Comparison of ENCODE assay signal across 18 cellular contexts in genomic region chr19:6849876-6850275, GRCh38. TPM values are rescaled to one million over a fixed set of nuclear protein-coding genes. Genes with fewer than 3 reads are reported as not detected.
"Had no signal": no experiment of that assay in that cellular context is flagged by ENCODE, and none has a peak within 500 bp of the region (broad histone marks: within the 10 kb centered on the region; RNA-seq: fewer than 3 reads in every experiment).

No MANE protein-coding gene starts in this region.

- H3K4me1 ChIP-seq: body of pancreas, neural progenitor cell, stomach, thyroid gland had no signal

- DNase-seq: activated CD4-positive, alpha-beta T cell treated with anti-CD3 and anti-CD28 coated beads for 1 hour; activated CD4-positive, alpha-beta T cell treated with anti-CD3 and anti-CD28 coated beads, Interleukin-2, amount 50 U/mL, for 48 hours; amniotic stem cell; body of pancreas; central memory CD4-positive, alpha-beta T cell; heart left ventricle; islet precursor cell; left ventricle myocardium superior; mesendoderm; ovary; stimulated activated CD4-positive, alpha-beta T cell treated with anti-CD3 and anti-CD28 coated beads, Interleukin-4, amount 100 ng/mL, for 1 hour; stomach; SW 1271; thyroid gland had no signal

- H3K36me3 ChIP-seq: neural progenitor cell, ovary, thyroid gland had no signal

- ATAC-seq: body of pancreas, heart left ventricle, left ventricle myocardium superior had no signal

- H3K4me2 ChIP-seq: neural progenitor cell had no signal

- H3K4me1 Mint-ChIP-seq: activated naive CD4-positive, alpha-beta T cell treated with anti-CD3 and anti-CD28 coated beads, Interleukin-2, amount 50 U/mL, for 24 hours; neural progenitor cell had no signal

- H3K9me3 ChIP-seq: body of pancreas, heart left ventricle, ovary, stomach, thyroid gland had no signal

- H2AFZ ChIP-seq: neural progenitor cell had no signal

- FAIRE-seq: frontal cortex, urothelium cell line had no signal

- H3K4me3 ChIP-seq: body of pancreas, heart left ventricle, neural progenitor cell, ovary, stomach, thyroid gland had no signal

- H3K27me3 Mint-ChIP-seq: activated naive CD4-positive, alpha-beta T cell treated with anti-CD3 and anti-CD28 coated beads, Interleukin-2, amount 50 U/mL, for 24 hours had no signal

- H3K27ac Mint-ChIP-seq: activated naive CD4-positive, alpha-beta T cell treated with anti-CD3 and anti-CD28 coated beads, Interleukin-2, amount 50 U/mL, for 24 hours; neural progenitor cell had no signal

- H3K9me3 Mint-ChIP-seq: activated naive CD4-positive, alpha-beta T cell treated with anti-CD3 and anti-CD28 coated beads, Interleukin-2, amount 50 U/mL, for 24 hours had no signal

- H3K27ac ChIP-seq: body of pancreas, heart left ventricle, neural progenitor cell, ovary, stomach, thyroid gland had no signal

- H3K4me3 Mint-ChIP-seq: activated naive CD4-positive, alpha-beta T cell treated with anti-CD3 and anti-CD28 coated beads, Interleukin-2, amount 50 U/mL, for 24 hours; neural progenitor cell had no signal

- H3K27me3 ChIP-seq: body of pancreas, neural progenitor cell, ovary, thyroid gland had no signal

- H3K9ac ChIP-seq: neural progenitor cell had no signal

- H3K36me3 Mint-ChIP-seq: neural progenitor cell had no signal

RNA-seq across cellular contexts. Expression of gene ADGRE1, which starts 37.5 kb away (rescaled TPM):
- total RNA-seq: frontal cortex, thyroid gland had no signal
